In the genomic region with DNA sequence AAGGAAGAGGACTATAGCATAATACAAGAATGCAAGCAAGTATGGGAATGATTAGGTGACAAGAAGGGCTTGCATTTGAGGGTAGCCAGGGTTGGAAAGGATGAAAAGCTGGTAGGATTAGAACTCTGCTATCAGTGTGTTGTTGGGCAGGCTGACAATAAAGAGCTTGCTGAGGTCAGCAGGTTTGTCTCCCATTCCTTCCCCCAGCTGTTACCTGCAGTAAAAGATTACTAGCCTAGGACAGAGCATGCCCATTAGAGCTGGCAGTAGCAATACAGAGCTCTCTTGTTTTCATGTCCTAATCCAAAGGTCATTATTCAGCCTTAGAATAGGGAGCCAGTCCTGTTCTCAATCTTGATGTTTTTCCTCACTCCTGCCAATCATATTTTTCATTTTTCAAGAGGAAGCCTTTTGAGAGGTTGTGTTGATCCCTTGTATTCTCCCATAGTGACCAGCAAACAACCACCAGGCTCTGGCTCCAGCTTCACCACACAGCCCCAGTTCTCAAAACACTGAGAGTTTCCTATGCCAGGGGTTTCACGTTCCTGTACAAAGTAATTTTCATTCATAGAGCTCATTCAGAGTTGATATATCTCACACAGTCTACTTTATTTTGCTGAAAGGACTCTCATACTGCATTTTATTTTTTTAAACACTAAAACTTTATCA, we compare ENCODE assay signal across 26 cellular contexts.
"Had no signal": no experiment of that assay in that cellular context is flagged by ENCODE, and none has a peak within 500 bp of the region (broad histone marks: within the 10 kb centered on the region; RNA-seq: fewer than 3 reads in every experiment).

No MANE protein-coding gene starts in this region.

- FAIRE-seq: endothelial cell of umbilical vein, keratinocyte had no signal

- H3K4me3 Mint-ChIP-seq: memory B cell; naive B cell; natural killer cell treated with Interleukin-12 subunit alpha and Interleukin-12 subunit beta and Interleukin-15 and Interleukin-18, amount 100 ng/mL, for 72 hours; neural crest cell; stimulated activated naive CD8-positive, alpha-beta T cell treated with anti-CD3 and anti-CD28 coated beads, Interleukin-15, amount 100 ng/mL, for 72 hours had no signal

- H3K36me3 Mint-ChIP-seq: memory B cell; naive B cell; natural killer cell treated with Interleukin-12 subunit alpha and Interleukin-12 subunit beta and Interleukin-15 and Interleukin-18, amount 100 ng/mL, for 72 hours had no signal

- H3K4me3 ChIP-seq: coronary artery, esophagus muscularis mucosa, heart right ventricle, lung, prostate gland, right atrium auricular region, skin epidermis, suprapubic skin had no signal

- ATAC-seq: heart right ventricle; left lobe of liver; natural killer cell treated with Interleukin-12 subunit alpha and Interleukin-12 subunit beta and Interleukin-15 and Interleukin-18, amount 100 ng/mL, for 72 hours; stimulated activated naive CD8-positive, alpha-beta T cell treated with anti-CD3 and anti-CD28 coated beads, Interleukin-15, amount 100 ng/mL, for 72 hours had no signal

- H3K4me1 ChIP-seq: esophagus muscularis mucosa, prostate gland, right atrium auricular region, suprapubic skin had no signal

- DNase-seq: dermis blood vessel endothelial cell; effector memory CD4-positive, alpha-beta T cell; foreskin melanocyte; glutamatergic neuron; heart right ventricle; hypothalamus; naive B cell; stimulated activated CD4-positive, alpha-beta T cell treated with anti-CD3 and anti-CD28 coated beads, Interleukin-15, amount 100 ng/mL, for 24 hours; stimulated activated CD4-positive, alpha-beta T cell treated with anti-CD3 and anti-CD28 coated beads, Interleukin-2, amount 100 ng/mL, for 48 hours; stimulated activated CD8-positive, alpha-beta memory T cell treated with anti-CD3 and anti-CD28 coated beads, Interleukin-4, amount 100 ng/mL, for 48 hours; stimulated activated naive CD4-positive, alpha-beta T cell; stimulated activated naive CD8-positive, alpha-beta T cell treated with anti-CD3 and anti-CD28 coated beads, Interleukin-15, amount 100 ng/mL, for 72 hours; trophoblast cell had no signal

- H3K9me3 ChIP-seq: esophagus muscularis mucosa, heart right ventricle, prostate gland, right atrium auricular region, suprapubic skin had no signal

- H3K27ac ChIP-seq: coronary artery, esophagus muscularis mucosa, heart right ventricle, prostate gland, right atrium auricular region, skin epidermis, suprapubic skin had no signal

- H3K27ac Mint-ChIP-seq: memory B cell; natural killer cell treated with Interleukin-12 subunit alpha and Interleukin-12 subunit beta and Interleukin-15 and Interleukin-18, amount 100 ng/mL, for 72 hours had no signal

- H3K9me3 Mint-ChIP-seq: neural crest cell; stimulated activated naive CD8-positive, alpha-beta T cell treated with anti-CD3 and anti-CD28 coated beads, Interleukin-15, amount 100 ng/mL, for 72 hours had no signal

- H3K36me3 ChIP-seq: esophagus muscularis mucosa, heart right ventricle, prostate gland, right atrium auricular region, suprapubic skin had no signal

- H3K27me3 ChIP-seq: esophagus muscularis mucosa, right atrium auricular region, suprapubic skin had no signal

- H3K4me1 Mint-ChIP-seq: memory B cell; naive B cell; stimulated activated naive CD8-positive, alpha-beta T cell treated with anti-CD3 and anti-CD28 coated beads, Interleukin-15, amount 100 ng/mL, for 72 hours had no signal

- H3K27me3 Mint-ChIP-seq: stimulated activated naive CD8-positive, alpha-beta T cell treated with anti-CD3 and anti-CD28 coated beads, Interleukin-15, amount 100 ng/mL, for 72 hours had no signal
